4 cellular contexts compared by ENCODE assay signal in the genomic region with DNA sequence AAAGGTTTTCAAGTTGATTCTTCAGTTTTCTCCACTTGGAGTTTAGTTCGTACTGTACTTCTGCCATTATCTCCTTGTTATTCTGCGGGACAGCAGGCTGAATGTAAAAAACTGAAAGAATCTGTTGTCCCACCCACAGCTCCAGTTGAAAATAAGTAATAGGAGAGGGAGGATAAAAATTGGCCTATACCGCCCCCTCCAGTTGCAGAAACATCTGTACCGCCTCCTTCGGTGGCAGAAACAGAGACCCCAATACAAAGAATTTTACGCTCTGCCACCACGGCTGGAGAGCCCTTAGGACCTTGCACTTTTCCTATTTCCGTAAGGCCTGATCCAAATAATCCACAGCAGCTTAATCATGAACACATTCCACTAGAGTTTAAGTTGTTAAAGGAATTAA. TPM values are rescaled to one million over a fixed set of nuclear protein-coding genes. Genes with fewer than 3 reads are reported as not detected.
"Had no signal": no experiment of that assay in that cellular context is flagged by ENCODE, and none has a peak within 500 bp of the region (broad histone marks: within the 10 kb centered on the region; RNA-seq: fewer than 3 reads in every experiment).

No MANE protein-coding gene starts in this region.

RNA-seq across cellular contexts. Expression of gene LTF, which starts 37.3 kb away (rescaled TPM):
- total RNA-seq: activated CD4-positive, alpha-beta T cell treated with anti-CD3 and anti-CD28 coated beads, Interleukin-2, amount 10 ng/mL, durations not matched to agents 7 days and 5 days; glomerular endothelial cell; T-helper 17 cell had no signal

RNA-seq across cellular contexts. Expression of gene CCR5, which starts 56.7 kb away (rescaled TPM):
- total RNA-seq: glomerular endothelial cell, lung microvascular endothelial cell had no signal
